Comparison of ENCODE assay signal across 8 cellular contexts in genomic region chr14:77761205-77761931, GRCh38. TPM values are rescaled to one million over a fixed set of nuclear protein-coding genes. Genes with fewer than 3 reads are reported as not detected.
DNase-seq lines count a peak whose midpoint lies in the region; ATAC-seq and TF ChIP-seq lines count a peak whose summit lies in the region.

No MANE protein-coding gene starts in this region.

- peak overlapping the region; percentile 96 to 99 (median 98) for H3K4me3 Mint-ChIP-seq in T-cell

- H3K27me3 Mint-ChIP-seq in T-cell: no peaks in the 10 kb centered on the region

- H3K36me3 Mint-ChIP-seq in T-cell: peaks cover 7% of the 10 kb centered on the region

- TF ChIP-seq CTCF in epithelial cell of esophagus (IDR thresholded peaks at IDR 0.05; ENCODE audit: insufficient read depth, low read depth, low read length, missing control alignments) (no peak), tibial nerve (IDR thresholded peaks at IDR 0.05) (peak in 1 of 5 experiments; percentile 16)

- POLR2A ChIA-PET in T-cell (lab: Charles Lee): interaction anchor here (0.6 to 2.6 kb wide), 3 partner anchors 9 to 39 kb away, joined by 4 to 10 read pairs (median 5); partner anchors contain the start of gene ADCK1 (in 1 of the 2)

- no peaks in the 10 kb centered on the region for H3K9me3 Mint-ChIP-seq in T-cell

- WGBS in mesodermal cell (ENCODE audit: insufficient coverage in 2 of 2), 2 experiments: 10 to 13% methylated on average over 6 to 15 of the region's 24 CpGs
- WGBS in tibial nerve, 2 donors: 2 to 3% methylated on average over 24 of the region's 24 CpGs

- H3K27ac ChIP-seq in KOPT-K1 (ENCODE audit: low read depth, low read length, poor library complexity, severe bottlenecking) (peak overlapping the region; percentile 76), mesodermal cell (ENCODE audit: low read depth, low read length, severe bottlenecking) (peak overlapping the region; percentile 91), tibial nerve (peak overlapping the region; percentile 91 to 96 (median 94))

- H3K4me1 ChIP-seq in mesodermal cell (ENCODE audit: control insufficient read depth, insufficient read depth, low read length, poor library complexity, severe bottlenecking) (no peaks in the 10 kb centered on the region), tibial nerve (peaks cover 0 to 44% (median 15%) of the 10 kb centered on the region in 4 donors)

- CTCF ChIA-PET in T-cell (lab: Charles Lee): interaction anchor here (0.5 to 0.6 kb wide), 4 partner anchors 19 to 445 kb away, joined by 3 to 5 read pairs (median 4); no protein-coding TSS in a partner anchor

- no peaks in the 10 kb centered on the region for H3K27me3 ChIP-seq in tibial nerve

- peak overlapping the region; percentile 95 to 96 for H3K27ac Mint-ChIP-seq in T-cell

- peak; percentile 82 for DNase-seq in NCI-H1436 treated with DMSO at 0.1 percent for 48 hours (lab: John Stamatoyannopoulos, UW)
- DNase-seq in NCI-H1436 (lab: John Stamatoyannopoulos, UW): no peak
- no peak for DNase-seq in T-cell
- peak; percentile 34 for DNase-seq in epithelial cell of esophagus (ENCODE audit: low read depth)
- peak in 1 of 2 donors; percentile 63 for DNase-seq in tibial nerve (ENCODE audit: low spot score in 2 of 2)

- H3K9me3 ChIP-seq in KOPT-K1 (ENCODE audit: insufficient read depth, low read length, poor library complexity, severe bottlenecking) (no peaks in the 10 kb centered on the region), mesodermal cell (ENCODE audit: control insufficient read depth, low read length) (no peaks in the 10 kb centered on the region), tibial nerve (no peaks in the 10 kb centered on the region)

- peaks cover 43 to 46% (median 44%) of the 10 kb centered on the region in 3 donors for H3K4me1 Mint-ChIP-seq in T-cell

- peak overlapping the region; percentile 98 for H3K4me3 ChIP-seq in epithelial cell of esophagus (ENCODE audit: low read length)
- H3K4me3 ChIP-seq in mesodermal cell (ENCODE audit: extremely low read depth, insufficient read depth, low read length, poor library complexity, severe bottlenecking): peak overlapping the region; percentile 88
- H3K4me3 ChIP-seq in tibial nerve: peak overlapping the region; percentile 72 to 98 (median 84)

- TF ChIP-seq POLR2A in tibial nerve (IDR thresholded peaks at IDR 0.05): no peak

- TF ChIP-seq EP300 in tibial nerve (IDR thresholded peaks at IDR 0.05): no peak

- H3K36me3 ChIP-seq in KOPT-K1 (ENCODE audit: insufficient read depth, low read length): peaks cover 16% of the 10 kb centered on the region
- peaks cover 20% of the 10 kb centered on the region for H3K36me3 ChIP-seq in mesodermal cell (ENCODE audit: control insufficient read depth, insufficient read depth, low read length)
- H3K36me3 ChIP-seq in tibial nerve: peaks cover 0 to 2% (median 0%) of the 10 kb centered on the region in 3 donors

- ATAC-seq in GM21825 (IDR thresholded peaks at IDR 0.05; ENCODE audit: unreplicated experiment) (peak; percentile 17), T-cell (replicated peaks in 1 of 4) (peak; percentile 19 to 36 (median 24))

RNA-seq across cellular contexts. Expression of gene SNW1, which starts 0.4 kb away (rescaled TPM):
- total RNA-seq in T-cell (10 to 100 TPM; 83.5 to 94.1 (median 91.7) TPM), tibial nerve (10 to 100 TPM; 39.8 to 68.4 (median 43.0) TPM)
- polyA plus RNA-seq in mesodermal cell (2013, experiment 1 of 2): 66.4 TPM
- 71.8 TPM for polyA plus RNA-seq in mesodermal cell (2013, experiment 2 of 2)

RNA-seq across cellular contexts. Expression of gene ADCK1, which starts 38.5 kb away (rescaled TPM):
- total RNA-seq in T-cell: 10 to 100 TPM in 1 of 5 donors, 1 to 10 TPM in 4; 6.3 to 16.1 (median 9.1) TPM
- 5.4 TPM for polyA plus RNA-seq in mesodermal cell (2013, experiment 1 of 2)
- polyA plus RNA-seq in mesodermal cell (2013, experiment 2 of 2): 6.2 TPM
- 1 to 10 TPM; 4.4 to 9.4 (median 7.5) TPM for total RNA-seq in tibial nerve

RNA-seq across cellular contexts. Expression of gene SLIRP, which starts 53.5 kb away (rescaled TPM):
- 10 to 100 TPM; 32.2 to 45.8 (median 40.3) TPM for total RNA-seq in T-cell
- 334 TPM for polyA plus RNA-seq in mesodermal cell (2013, experiment 1 of 2)
- 370 TPM for polyA plus RNA-seq in mesodermal cell (2013, experiment 2 of 2)
- 100 to 1,000 TPM; 156 to 262 (median 218) TPM for total RNA-seq in tibial nerve

RNA-seq across cellular contexts. Expression of gene ALKBH1, which starts 53.5 kb away (rescaled TPM):
- total RNA-seq in T-cell (10 to 100 TPM in 4 of 5 donors, 1 to 10 TPM in 1; 9.1 to 20.2 (median 17.9) TPM), tibial nerve (10 to 100 TPM in 3 of 4 donors, 1 to 10 TPM in 1; 9.6 to 17.0 (median 13.1) TPM)
- 16.1 TPM for polyA plus RNA-seq in mesodermal cell (2013, experiment 1 of 2)
- 12.7 TPM for polyA plus RNA-seq in mesodermal cell (2013, experiment 2 of 2)

Comparison
In these comparisons a context has a peak if more than half of its experiments do, and no peak if none do; other contexts are left out.
1. DNase-seq: peak in NCI-H1436 treated with DMSO at 0.1 percent for 48 hours (single experiment) and epithelial cell of esophagus (single experiment); none in NCI-H1436 (single experiment) and T-cell (0 of 34).
2. Peak in every context shown above with its lines, with median percentiles within 50 percentile points of each other: H3K27ac ChIP-seq and H3K4me3 ChIP-seq.